ENCODE assay signal across 8 cellular contexts in genomic region chr15:29269485-29270168, GRCh38. TPM values are rescaled to one million over a fixed set of nuclear protein-coding genes. Genes with fewer than 3 reads are reported as not detected.
DNase-seq lines count a peak whose midpoint lies in the region; ATAC-seq and TF ChIP-seq lines count a peak whose summit lies in the region.

Gene NSMCE3 (minus strand): TSS chr15:29269822. CDS start chr15:29269705, 117 bp downstream.

- peak within 1 kb of the TSS; percentile 98 for H3K27ac Mint-ChIP-seq in activated T-cell treated with anti-CD3 and anti-CD28 coated beads, Interleukin-2, amount 50 U/mL, for 72 hours
- peak within 1 kb of the TSS; percentile 96 to 100 (median 99) for H3K27ac Mint-ChIP-seq in naive B cell
- peak within 1 kb of the TSS; percentile 96 for H3K27ac Mint-ChIP-seq in stimulated activated effector memory CD8-positive, alpha-beta T cell treated with anti-CD3 and anti-CD28 coated beads, Interleukin-12 subunit alpha, Interleukin-12 subunit beta, amount 100 ng/mL, for 72 hours

- DNase-seq in DMS153 treated with DMSO at 0.1 percent for 48 hours (lab: John Stamatoyannopoulos, UW; ENCODE audit: unreplicated experiment) (peak; percentile 30), fibroblast of gingiva (ENCODE audit: low read depth) (peak; percentile 86), naive B cell (peak; percentile 94)
- peak; percentile 93 to 94 for DNase-seq in activated T-cell treated with anti-CD3 and anti-CD28 coated beads, Interleukin-2, amount 50 U/mL, for 72 hours
- DNase-seq in stimulated activated effector memory CD8-positive, alpha-beta T cell treated with anti-CD3 and anti-CD28 coated beads, Interleukin-12 subunit alpha, Interleukin-12 subunit beta, amount 100 ng/mL, for 72 hours (ENCODE audit: low spot score in 2 of 2): peak; percentile 84 to 94

- TF ChIP-seq RAD21 in Ishikawa (IDR thresholded peaks at IDR 0.05; ENCODE audit: low read depth): no peak

- no peak for TF ChIP-seq EP300 in Ishikawa (IDR thresholded peaks at IDR 0.05; ENCODE audit: borderline replicate concordance)

- H3K36me3 Mint-ChIP-seq in activated T-cell treated with anti-CD3 and anti-CD28 coated beads, Interleukin-2, amount 50 U/mL, for 72 hours (ENCODE audit: insufficient read depth in 2 of 2): peaks cover 0 to 1% of the 10 kb centered on the region in 2 donors
- H3K36me3 Mint-ChIP-seq in naive B cell: no peaks in the 10 kb centered on the region
- H3K36me3 Mint-ChIP-seq in stimulated activated effector memory CD8-positive, alpha-beta T cell treated with anti-CD3 and anti-CD28 coated beads, Interleukin-12 subunit alpha, Interleukin-12 subunit beta, amount 100 ng/mL, for 72 hours: peaks cover 7% of the 10 kb centered on the region

- H3K4me3 Mint-ChIP-seq in activated T-cell treated with anti-CD3 and anti-CD28 coated beads, Interleukin-2, amount 50 U/mL, for 72 hours: peak within 1 kb of the TSS; percentile 83 to 99
- H3K4me3 Mint-ChIP-seq in naive B cell: peak within 1 kb of the TSS; percentile 84 to 99 (median 95)
- peak within 1 kb of the TSS; percentile 97 for H3K4me3 Mint-ChIP-seq in stimulated activated effector memory CD8-positive, alpha-beta T cell treated with anti-CD3 and anti-CD28 coated beads, Interleukin-12 subunit alpha, Interleukin-12 subunit beta, amount 100 ng/mL, for 72 hours

- ATAC-seq in GM21619 (IDR thresholded peaks at IDR 0.05; ENCODE audit: unreplicated experiment) (peak; percentile 80), naive B cell (ENCODE audit: low read depth in 2 of 2) (peak; percentile 88 to 89)
- peak; percentile 93 to 95 for ATAC-seq in activated T-cell treated with anti-CD3 and anti-CD28 coated beads, Interleukin-2, amount 50 U/mL, for 72 hours (replicated peaks in 1 of 2)
- ATAC-seq in stimulated activated effector memory CD8-positive, alpha-beta T cell treated with anti-CD3 and anti-CD28 coated beads, Interleukin-12 subunit alpha, Interleukin-12 subunit beta, amount 100 ng/mL, for 72 hours: peak; percentile 98

- H3K4me1 Mint-ChIP-seq in activated T-cell treated with anti-CD3 and anti-CD28 coated beads, Interleukin-2, amount 50 U/mL, for 72 hours (ENCODE audit: low read depth): peaks cover 45% of the 10 kb centered on the region
- H3K4me1 Mint-ChIP-seq in naive B cell: peaks cover 32 to 47% (median 43%) of the 10 kb centered on the region in 3 donors
- peaks cover 29% of the 10 kb centered on the region for H3K4me1 Mint-ChIP-seq in stimulated activated effector memory CD8-positive, alpha-beta T cell treated with anti-CD3 and anti-CD28 coated beads, Interleukin-12 subunit alpha, Interleukin-12 subunit beta, amount 100 ng/mL, for 72 hours

- H3K27me3 Mint-ChIP-seq in activated T-cell treated with anti-CD3 and anti-CD28 coated beads, Interleukin-2, amount 50 U/mL, for 72 hours (ENCODE audit: low read depth): no peaks in the 10 kb centered on the region
- H3K27me3 Mint-ChIP-seq in naive B cell: no peaks in the 10 kb centered on the region

- no peaks in the 10 kb centered on the region for H3K9me3 Mint-ChIP-seq in activated T-cell treated with anti-CD3 and anti-CD28 coated beads, Interleukin-2, amount 50 U/mL, for 72 hours
- no peaks in the 10 kb centered on the region for H3K9me3 Mint-ChIP-seq in naive B cell
- no peaks in the 10 kb centered on the region for H3K9me3 Mint-ChIP-seq in stimulated activated effector memory CD8-positive, alpha-beta T cell treated with anti-CD3 and anti-CD28 coated beads, Interleukin-12 subunit alpha, Interleukin-12 subunit beta, amount 100 ng/mL, for 72 hours

TF ChIP-seq in Ishikawa, 13 proteins besides CTCF, POLR2A, EP300 and RAD21:
- TF ChIP-seq TCF12 (IDR thresholded peaks at IDR 0.05; ENCODE audit: low read depth): 0 out of 2 replicates have a peak, but pooled peaks have one; percentile 37
- TF ChIP-seq CREB1 (IDR thresholded peaks at IDR 0.05; ENCODE audit: low read depth): peak; percentile 84
- peak; percentile 72 for TF ChIP-seq TAF1 (IDR thresholded peaks at IDR 0.05; ENCODE audit: low read depth)
- peak; percentile 91 for TF ChIP-seq MAX (IDR thresholded peaks at IDR 0.05)
- TF ChIP-seq FOXM1 (IDR thresholded peaks at IDR 0.05; ENCODE audit: borderline replicate concordance, low read depth): no peak
- no peak for TF ChIP-seq CEBPB (IDR thresholded peaks at IDR 0.05)
- TF ChIP-seq YY1 (IDR thresholded peaks at IDR 0.05; ENCODE audit: low read depth): peak; percentile 47
- no peak for TF ChIP-seq TEAD4 (IDR thresholded peaks at IDR 0.05)

TF ChIP-seq in PFSK-1, 5 proteins besides CTCF, POLR2A, EP300 and RAD21:
- TF ChIP-seq TAF1 (IDR thresholded peaks at IDR 0.05; ENCODE audit: borderline replicate concordance, insufficient read depth, low read length) (peak; percentile 46; the same call in 1 of the 2 replicates), POLR2AphosphoS5 (IDR thresholded peaks at IDR 0.05; ENCODE audit: low read depth, low read length) (peak; percentile 58), SIN3A (IDR thresholded peaks at IDR 0.05; ENCODE audit: borderline replicate concordance, insufficient read depth, low read length) (no peak), FOXP2 (optimal IDR thresholded peaks at IDR 0.05; ENCODE audit: borderline replicate concordance, extremely low read depth, extremely low read length, insufficient read depth) (peak; percentile 73), REST (IDR thresholded peaks at IDR 0.05; ENCODE audit: insufficient read depth in 1 of 2, low read depth in 2 of 2, low read length in 2 of 2) (no peak)

RNA-seq across cellular contexts. Expression of gene NSMCE3, which starts in this region (rescaled TPM):
- polyA plus RNA-seq in PFSK-1 (2012; ENCODE audit: insufficient read length, low read depth): 5.6 TPM
- 10 to 100 TPM; 11.4 to 11.5 TPM for total RNA-seq in activated T-cell treated with anti-CD3 and anti-CD28 coated beads, Interleukin-2, amount 50 U/mL, for 72 hours
- 10 to 100 TPM; 33.7 to 43.3 (median 40.4) TPM for polyA plus RNA-seq in naive B cell (ENCODE audit: low read depth in 6 of 6)

Comparison
In these comparisons a context has a peak if more than half of its experiments do, and no peak if none do; other contexts are left out.
1. Peak in every context shown above with its lines: DNase-seq and ATAC-seq.
2. DNase-seq: peak in every context shown above with its lines; median percentile 94 in naive B cell; 94 in activated T-cell treated with anti-CD3 and anti-CD28 coated beads, Interleukin-2, amount 50 U/mL, for 72 hours; 89 in stimulated activated effector memory CD8-positive, alpha-beta T cell treated with anti-CD3 and anti-CD28 coated beads, Interleukin-12 subunit alpha, Interleukin-12 subunit beta, amount 100 ng/mL, for 72 hours; 86 in fibroblast of gingiva; 30 in DMS153 treated with DMSO at 0.1 percent for 48 hours.